In genomic region chr18:1002653-1003178, GRCh38 we compare ENCODE assay signal across 24 cellular contexts.
DNase-seq lines count a peak whose midpoint lies in the region; ATAC-seq and TF ChIP-seq lines count a peak whose summit lies in the region.
"Had no signal": no experiment of that assay in that cellular context is flagged by ENCODE, and none has a peak within 500 bp of the region (broad histone marks: within the 10 kb centered on the region; RNA-seq: fewer than 3 reads in every experiment).

No MANE protein-coding gene starts in this region.

- H3K4ac ChIP-seq in mesenchymal stem cell (ENCODE audit: low read depth in 1 of 2, low read length in 2 of 2), result no peak overlapping the region

- no peak for TF ChIP-seq POLR2A in body of pancreas (IDR thresholded peaks at IDR 0.05)

- H2AK5ac ChIP-seq in mesenchymal stem cell (ENCODE audit: low read length, severe bottlenecking), result no peak overlapping the region

- H3K18ac ChIP-seq in mesenchymal stem cell (ENCODE audit: low read depth in 1 of 2, low read length in 2 of 2), result no peak overlapping the region

- H3K4me3 Mint-ChIP-seq in activated CD4-positive, alpha-beta T cell treated with anti-CD3 and anti-CD28 coated beads, Interleukin-2, amount 10 ng/mL, durations not matched to agents 24 days and 14 days, result no peak overlapping the region
- H3K4me3 Mint-ChIP-seq: CD14-positive monocyte; nephron progenitor cell; stimulated activated effector memory CD8-positive, alpha-beta T cell treated with anti-CD3 and anti-CD28 coated beads, Interleukin-12 subunit alpha, Interleukin-12 subunit beta, amount 100 ng/mL, for 72 hours had no signal

- H3K4me1 Mint-ChIP-seq in activated CD4-positive, alpha-beta T cell treated with anti-CD3 and anti-CD28 coated beads, Interleukin-2, amount 10 ng/mL, durations not matched to agents 24 days and 14 days, result no peaks in the 10 kb centered on the region
- H3K4me1 Mint-ChIP-seq: CD14-positive monocyte; stimulated activated effector memory CD8-positive, alpha-beta T cell treated with anti-CD3 and anti-CD28 coated beads, Interleukin-12 subunit alpha, Interleukin-12 subunit beta, amount 100 ng/mL, for 72 hours had no signal

- H3K23ac ChIP-seq in mesenchymal stem cell (ENCODE audit: low read length in 2 of 2), result no peak overlapping the region

- ATAC-seq in body of pancreas (no peak), HG02678 (IDR thresholded peaks at IDR 0.05; ENCODE audit: unreplicated experiment) (no peak), GM19395 (IDR thresholded peaks at IDR 0.05; ENCODE audit: unreplicated experiment) (no peak)
- ATAC-seq: GM12878; left colon; Right ventricle myocardium inferior; stimulated activated effector memory CD8-positive, alpha-beta T cell treated with anti-CD3 and anti-CD28 coated beads, Interleukin-12 subunit alpha, Interleukin-12 subunit beta, amount 100 ng/mL, for 72 hours had no signal

- no peaks in the 10 kb centered on the region for H3K36me3 Mint-ChIP-seq in activated CD4-positive, alpha-beta T cell treated with anti-CD3 and anti-CD28 coated beads, Interleukin-2, amount 10 ng/mL, durations not matched to agents 24 days and 14 days (ENCODE audit: low read depth)
- H3K36me3 Mint-ChIP-seq: CD14-positive monocyte; stimulated activated effector memory CD8-positive, alpha-beta T cell treated with anti-CD3 and anti-CD28 coated beads, Interleukin-12 subunit alpha, Interleukin-12 subunit beta, amount 100 ng/mL, for 72 hours had no signal

- H3K27ac ChIP-seq in mesenchymal stem cell (ENCODE audit: low read length, poor library complexity, severe bottlenecking) (no peak overlapping the region), body of pancreas (no peak overlapping the region)

- no peak for TF ChIP-seq CTCF in cardiac fibroblast (IDR thresholded peaks at IDR 0.05; ENCODE audit: low read depth, low read length)
- no peak for TF ChIP-seq CTCF in body of pancreas (IDR thresholded peaks at IDR 0.05)

- H3K4me1 ChIP-seq in mesenchymal stem cell (ENCODE audit: control insufficient read depth, insufficient read depth, low read depth, low read length) (no peaks in the 10 kb centered on the region), body of pancreas (no peaks in the 10 kb centered on the region)

- no peak overlapping the region for H2BK15ac ChIP-seq in mesenchymal stem cell (ENCODE audit: low read depth, poor library complexity, severe bottlenecking)

- H3K4me2 ChIP-seq in mesenchymal stem cell (ENCODE audit: low read length, poor library complexity, severe bottlenecking), result no peak overlapping the region

- no peak overlapping the region for H2BK5ac ChIP-seq in mesenchymal stem cell (ENCODE audit: low read depth, low read length, poor library complexity, severe bottlenecking)

- no peak overlapping the region for H3K9ac ChIP-seq in mesenchymal stem cell (ENCODE audit: low read length)

- peaks cover 0 to 27% of the 10 kb centered on the region in 2 experiments for H3K27me3 ChIP-seq in mesenchymal stem cell (ENCODE audit: control insufficient read depth in 1 of 2, insufficient read depth in 1 of 2, low read length in 2 of 2)
- no peaks in the 10 kb centered on the region for H3K27me3 ChIP-seq in body of pancreas

- no peaks in the 10 kb centered on the region for H3K79me1 ChIP-seq in mesenchymal stem cell (replicated peaks; ENCODE audit: low read length, poor library complexity, severe bottlenecking)

- H3K4me3 ChIP-seq in cardiac fibroblast (replicated peaks in 1 of 2; ENCODE audit: low read depth in 2 of 2, low read length in 2 of 2) (no peak overlapping the region), mesenchymal stem cell (ENCODE audit: insufficient read depth in 1 of 2, low read depth in 1 of 2, low read length in 2 of 2) (no peak overlapping the region), body of pancreas (no peak overlapping the region)
- H3K4me3 ChIP-seq: GM12878, thoracic aorta had no signal

- H3K27me3 Mint-ChIP-seq in activated CD4-positive, alpha-beta T cell treated with anti-CD3 and anti-CD28 coated beads, Interleukin-2, amount 10 ng/mL, durations not matched to agents 24 days and 14 days, result no peaks in the 10 kb centered on the region

- H2BK12ac ChIP-seq in mesenchymal stem cell (ENCODE audit: low read length in 2 of 2), result no peak overlapping the region

- H4K91ac ChIP-seq in mesenchymal stem cell (ENCODE audit: low read length), result no peak overlapping the region

- no peak overlapping the region for H3K27ac Mint-ChIP-seq in activated CD4-positive, alpha-beta T cell treated with anti-CD3 and anti-CD28 coated beads, Interleukin-2, amount 10 ng/mL, durations not matched to agents 24 days and 14 days
- H3K27ac Mint-ChIP-seq: CD14-positive monocyte; nephron progenitor cell; stimulated activated effector memory CD8-positive, alpha-beta T cell treated with anti-CD3 and anti-CD28 coated beads, Interleukin-12 subunit alpha, Interleukin-12 subunit beta, amount 100 ng/mL, for 72 hours had no signal

- H3K9me3 Mint-ChIP-seq in activated CD4-positive, alpha-beta T cell treated with anti-CD3 and anti-CD28 coated beads, Interleukin-2, amount 10 ng/mL, durations not matched to agents 24 days and 14 days, result peaks cover 3% of the 10 kb centered on the region

- H3K36me3 ChIP-seq in mesenchymal stem cell (ENCODE audit: control insufficient read depth in 1 of 2, insufficient read depth in 2 of 2, low read depth in 1 of 2, low read length in 2 of 2) (no peaks in the 10 kb centered on the region), body of pancreas (replicated peaks in 1 of 2; ENCODE audit: insufficient read depth in 1 of 2, low read depth in 2 of 2) (no peaks in the 10 kb centered on the region)
- H3K36me3 ChIP-seq: thoracic aorta had no signal

- H2BK120ac ChIP-seq in mesenchymal stem cell (ENCODE audit: low read depth, low read length), result no peak overlapping the region

- DNase-seq in EL (peak; percentile 56), RKO (ENCODE audit: low spot score) (peak; percentile 8), cardiac fibroblast (ENCODE audit: low read depth in 2 of 2) (peak; percentile 37 to 53), mesenchymal stem cell (peak; percentile 60), body of pancreas (no peak)
- no peak for DNase-seq in activated CD4-positive, alpha-beta T cell treated with anti-CD3 and anti-CD28 coated beads, Interleukin-2, amount 10 ng/mL, durations not matched to agents 24 days and 14 days
- DNase-seq: activated CD8-positive, alpha-beta memory T cell treated with anti-CD3 and anti-CD28 coated beads, Interleukin-2, amount 50 U/mL, for 48 hours; activated effector memory CD4-positive, alpha-beta T cell treated with anti-CD3 and anti-CD28 coated beads, Interleukin-2, amount 50 U/mL, for 16 hours; central memory CD4-positive, alpha-beta T cell; erythroblast; left colon; NCI-H1105; NCI-H2081 treated with DMSO at 0.1 percent for 48 hours; NCI-H510A; nephron progenitor cell; NK-92 treated with Interleukin-12 subunit alpha and Interleukin-12 subunit beta, amount 100 ng/mL, for 24 hours; posterior cingulate gyrus had no signal

- no peak overlapping the region for H3K14ac ChIP-seq in mesenchymal stem cell (ENCODE audit: low read length in 2 of 2)

- intact Hi-C loops in body of pancreas (cut with DNase I), result no loop called here
- intact Hi-C loops in activated CD4-positive, alpha-beta T cell treated with anti-CD3 and anti-CD28 coated beads, Interleukin-2, amount 10 ng/mL, durations not matched to agents 24 days and 14 days (cut with micrococcal nuclease), result no loop called here

- 0% methylated on average over 1 of the region's 2 CpGs for WGBS in mesenchymal stem cell
- 32 to 36% methylated on average over 2 of the region's 2 CpGs for WGBS in body of pancreas, 2 donors

- H3K9me3 ChIP-seq in mesenchymal stem cell (ENCODE audit: control insufficient read depth, low read length) (no peaks in the 10 kb centered on the region), body of pancreas (no peaks in the 10 kb centered on the region)
- H3K9me3 ChIP-seq: thoracic aorta had no signal

- no peak overlapping the region for H2AFZ ChIP-seq in mesenchymal stem cell (ENCODE audit: low read depth, low read length)

- no peak overlapping the region for H4K8ac ChIP-seq in mesenchymal stem cell (ENCODE audit: low read length)

Comparison
In these comparisons a context has a peak if more than half of its experiments do, and no peak if none do; other contexts are left out.
1. DNase-seq: peak in EL (single experiment), RKO (single experiment), cardiac fibroblast (2 of 2) and mesenchymal stem cell (single experiment); none in body of pancreas (0 of 4) and activated CD4-positive, alpha-beta T cell treated with anti-CD3 and anti-CD28 coated beads, Interleukin-2, amount 10 ng/mL, durations not matched to agents 24 days and 14 days (single experiment).